24 cellular contexts compared by ENCODE assay signal in the genomic region with DNA sequence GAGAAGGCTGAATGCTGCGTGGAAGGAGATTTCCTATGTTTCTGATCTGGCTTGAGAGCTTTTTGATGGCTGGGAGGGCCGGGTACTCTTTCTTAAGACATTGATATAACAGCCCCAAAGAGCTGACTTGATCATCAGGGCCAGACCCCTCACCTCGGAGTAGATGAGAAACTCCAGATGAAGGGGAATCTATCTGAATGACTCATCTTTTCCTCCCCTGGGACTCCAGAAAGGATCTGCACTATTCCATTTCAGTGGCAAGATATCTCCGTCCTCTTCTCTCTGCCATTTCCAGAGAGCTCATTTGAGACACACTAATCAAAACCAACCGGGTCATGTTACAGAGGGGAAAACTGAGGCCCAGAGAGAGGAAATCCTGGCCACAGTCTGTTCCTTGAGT.
"Had no signal": no experiment of that assay in that cellular context is flagged by ENCODE, and none has a peak within 500 bp of the region (broad histone marks: within the 10 kb centered on the region; RNA-seq: fewer than 3 reads in every experiment).

No MANE protein-coding gene starts in this region.

- H3K27me3 ChIP-seq: dorsolateral prefrontal cortex, gastroesophageal sphincter, hepatocyte, ovary, right lobe of liver, thyroid gland, upper lobe of right lung had no signal

- H3K27ac ChIP-seq: coronary artery, dorsolateral prefrontal cortex, gastroesophageal sphincter, hepatocyte, ovary, right lobe of liver, stomach, thyroid gland, upper lobe of right lung, WERI-Rb-1 had no signal

- H3K4me1 ChIP-seq: gastroesophageal sphincter, right lobe of liver, stomach, upper lobe of right lung had no signal

- H3K9me3 ChIP-seq: ovary, right lobe of liver, stomach, thyroid gland, upper lobe of right lung had no signal

- H3K4me3 ChIP-seq: coronary artery, dorsolateral prefrontal cortex, gastroesophageal sphincter, hepatocyte, ovary, right lobe of liver, stomach, thyroid gland, upper lobe of right lung had no signal

- H3K36me3 ChIP-seq: gastroesophageal sphincter, ovary, right lobe of liver, stomach, thyroid gland, upper lobe of right lung, WERI-Rb-1 had no signal

- DNase-seq: activated CD4-positive, alpha-beta memory T cell treated with anti-CD3 and anti-CD28 coated beads for 36 hours; activated CD4-positive, alpha-beta T cell treated with anti-CD3 and anti-CD28 coated beads for 48 hours; activated CD8-positive, alpha-beta memory T cell treated with anti-CD3 and anti-CD28 coated beads, Interleukin-2, amount 50 U/mL, for 4 hours; activated naive CD4-positive, alpha-beta T cell; activated T-cell treated with anti-CD3 and anti-CD28 coated beads, Interleukin-2, amount 50 U/mL, for 4 hours; dorsolateral prefrontal cortex; effector memory CD4-positive, alpha-beta T cell; left cardiac atrium; left ventricle myocardium superior; midbrain; naive thymus-derived CD4-positive, alpha-beta T cell; ovary; right lobe of liver; stimulated activated CD4-positive, alpha-beta T cell treated with anti-CD3 and anti-CD28 coated beads, Interleukin-12 subunit alpha, Interleukin-12 subunit beta, amount 100 ng/mL, for 4 hours; stimulated activated CD4-positive, alpha-beta T cell treated with anti-CD3 and anti-CD28 coated beads, Interleukin-4, amount 100 ng/mL, for 4 hours; stimulated activated naive B cell treated with anti-CD40 and anti-IgM and Interleukin-4, amounts not matched to agents 10 μg/mL and 1 μg/mL and 100 μg/mL, for 72 hours; stomach; T1000; thyroid gland; upper lobe of right lung; WERI-Rb-1 had no signal
